8 cellular contexts compared by ENCODE assay signal in the genomic region with DNA sequence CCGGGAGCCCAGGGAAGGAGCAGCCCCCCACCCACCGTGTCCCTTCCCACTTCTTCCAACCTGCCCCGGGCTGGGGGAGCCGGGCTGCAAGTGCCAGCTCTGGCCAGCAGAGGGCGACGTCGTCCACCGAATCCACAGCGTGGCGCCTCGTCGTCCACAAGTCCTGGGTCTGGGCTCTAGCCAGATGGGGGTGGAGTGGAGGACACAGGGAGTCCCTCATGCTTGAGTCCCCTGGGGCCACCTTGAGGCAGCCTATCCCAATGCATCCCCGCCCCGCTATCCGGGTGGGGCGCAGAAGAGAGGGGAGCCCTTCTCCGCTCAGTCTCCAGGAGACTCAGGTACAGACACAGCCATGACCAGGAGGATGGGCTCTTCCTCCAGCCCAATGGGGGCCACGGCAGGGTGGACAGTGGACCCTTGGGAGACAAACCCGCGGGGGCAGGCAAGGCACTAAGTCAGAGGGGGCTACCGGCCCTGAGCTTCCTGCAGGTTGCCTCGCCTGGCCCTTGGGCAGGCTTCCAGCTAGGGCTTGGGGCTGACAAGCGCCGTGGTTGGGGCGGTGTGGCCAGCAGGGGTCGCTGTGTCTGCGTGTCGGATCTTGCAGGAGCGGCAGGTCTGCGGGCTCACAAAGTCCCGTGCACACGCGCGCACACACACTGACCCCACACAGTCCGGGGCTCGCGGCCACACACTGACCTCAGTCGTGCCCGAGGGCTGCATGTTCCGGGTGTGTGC. TPM values are rescaled to one million over a fixed set of nuclear protein-coding genes. Genes with fewer than 3 reads are reported as not detected.
DNase-seq lines count a peak whose midpoint lies in the region; ATAC-seq and TF ChIP-seq lines count a peak whose summit lies in the region.

No MANE protein-coding gene starts in this region.

- TF ChIP-seq CTCF in NB4 (IDR thresholded peaks at IDR 0.05; ENCODE audit: low read depth, low read length): peak; percentile 89
- peak; percentile 87 for TF ChIP-seq CTCF in SU-DHL-6 (IDR thresholded peaks at IDR 0.05; ENCODE audit: insufficient read depth, low read length, poor library complexity, severe bottlenecking)
- TF ChIP-seq CTCF in tibial nerve (IDR thresholded peaks at IDR 0.05): peak; percentile 66 to 96 (median 86)

- ATAC-seq in activated naive CD8-positive, alpha-beta T cell treated with anti-CD3 and anti-CD28 coated beads, Interleukin-2, amount 10 ng/mL, durations not matched to agents 7 days and 5 days (ENCODE audit: low read depth): peak; percentile 90

- H3K9me2 ChIP-seq in SU-DHL-6 (replicated peaks; ENCODE audit: insufficient read depth, low read length): no peaks in the 10 kb centered on the region

- H3K27me3 Mint-ChIP-seq in activated naive CD8-positive, alpha-beta T cell treated with anti-CD3 and anti-CD28 coated beads, Interleukin-2, amount 10 ng/mL, durations not matched to agents 7 days and 5 days: peaks cover 36% of the 10 kb centered on the region

- peak overlapping the region; percentile 61 for H3K4me3 Mint-ChIP-seq in activated naive CD8-positive, alpha-beta T cell treated with anti-CD3 and anti-CD28 coated beads, Interleukin-2, amount 10 ng/mL, durations not matched to agents 7 days and 5 days

- no peaks in the 10 kb centered on the region for H3K27me3 ChIP-seq in SU-DHL-6 (ENCODE audit: low read length)
- peaks cover 0 to 6% of the 10 kb centered on the region in 2 donors for H3K27me3 ChIP-seq in tibial nerve

- no peaks in the 10 kb centered on the region for H3K9me3 ChIP-seq in SU-DHL-6 (ENCODE audit: insufficient read depth, low read length)
- H3K9me3 ChIP-seq in tibial nerve: no peaks in the 10 kb centered on the region

- intact Hi-C loops in cardiac septum (cut with DNase I): loop anchor here (2.0 to 10.0 kb wide), 3 partner anchors 90 to 192 kb away; partner anchors contain the start of gene ASIC1

- peak overlapping the region; percentile 92 for H2AFZ ChIP-seq in SU-DHL-6 (ENCODE audit: low read depth, low read length, severe bottlenecking)

- H4K20me1 ChIP-seq in SU-DHL-6 (ENCODE audit: low read depth, low read length): no peaks in the 10 kb centered on the region

- peaks cover 0 to 48% (median 18%) of the 10 kb centered on the region in 4 donors for H3K4me1 ChIP-seq in tibial nerve

- TF ChIP-seq POLR2A in NB4 (IDR thresholded peaks at IDR 0.05; ENCODE audit: extremely low read depth, insufficient read length): no peak
- TF ChIP-seq POLR2A in tibial nerve (IDR thresholded peaks at IDR 0.05): no peak

- peak overlapping the region; percentile 52 for H3K4me2 ChIP-seq in SU-DHL-6 (ENCODE audit: low read depth, low read length, poor library complexity, severe bottlenecking)

- no peak overlapping the region for H3K27ac ChIP-seq in SU-DHL-6 (ENCODE audit: low read depth, low read length)
- H3K27ac ChIP-seq in tibial nerve: peak overlapping the region in 1 of 4 donors; percentile 51

- POLR2A ChIA-PET in activated naive CD8-positive, alpha-beta T cell treated with anti-CD3 and anti-CD28 coated beads, Interleukin-2, amount 10 ng/mL, durations not matched to agents 7 days and 5 days (lab: Charles Lee): interaction anchor here (0.9 to 1.4 kb wide), 4 partner anchors 53 to 118 kb away, joined by 3 to 7 read pairs (median 3); partner anchors contain the start of gene SMARCD1

- WGBS in tibial nerve, 2 donors: 3 to 5% methylated on average over 11 to 38 of the region's 40 CpGs

- DNase-seq in DMS53 (lab: John Stamatoyannopoulos, UW): peak; percentile 88
- peak; percentile 91 for DNase-seq in H4 (ENCODE audit: low spot score)
- DNase-seq in NB4 (ENCODE audit: low read depth): peak; percentile 96
- peak; percentile 97 for DNase-seq in activated naive CD8-positive, alpha-beta T cell treated with anti-CD3 and anti-CD28 coated beads, Interleukin-2, amount 10 ng/mL, durations not matched to agents 7 days and 5 days
- DNase-seq in cardiac septum (ENCODE audit: low spot score): peak; percentile 95
- DNase-seq in pons (ENCODE audit: low spot score): peak; percentile 92
- peak; percentile 79 to 90 for DNase-seq in tibial nerve (ENCODE audit: low spot score in 2 of 2)

- H3K79me2 ChIP-seq in SU-DHL-6 (ENCODE audit: insufficient read depth, low read length): no peaks in the 10 kb centered on the region

- H3K36me3 ChIP-seq in SU-DHL-6 (ENCODE audit: low read length) (no peaks in the 10 kb centered on the region), tibial nerve (no peaks in the 10 kb centered on the region)

- H3K27ac Mint-ChIP-seq in activated naive CD8-positive, alpha-beta T cell treated with anti-CD3 and anti-CD28 coated beads, Interleukin-2, amount 10 ng/mL, durations not matched to agents 7 days and 5 days: no peak overlapping the region

- H3F3A ChIP-seq in SU-DHL-6 (ENCODE audit: insufficient read depth): no peaks in the 10 kb centered on the region

- H3K4me3 ChIP-seq in NB4 (ENCODE audit: low read depth, low read length): peak overlapping the region; percentile 49
- peak overlapping the region; percentile 10 for H3K4me3 ChIP-seq in SU-DHL-6 (ENCODE audit: insufficient read depth, low read length, poor library complexity, severe bottlenecking)
- H3K4me3 ChIP-seq in tibial nerve: peak overlapping the region; percentile 5 to 36 (median 25)

- no peak for TF ChIP-seq EP300 in tibial nerve (IDR thresholded peaks at IDR 0.05)

- H3K4me1 Mint-ChIP-seq in activated naive CD8-positive, alpha-beta T cell treated with anti-CD3 and anti-CD28 coated beads, Interleukin-2, amount 10 ng/mL, durations not matched to agents 7 days and 5 days: peaks cover 3% of the 10 kb centered on the region

- no peaks in the 10 kb centered on the region for H3K9me3 Mint-ChIP-seq in activated naive CD8-positive, alpha-beta T cell treated with anti-CD3 and anti-CD28 coated beads, Interleukin-2, amount 10 ng/mL, durations not matched to agents 7 days and 5 days

- no peaks in the 10 kb centered on the region for H3K36me3 Mint-ChIP-seq in activated naive CD8-positive, alpha-beta T cell treated with anti-CD3 and anti-CD28 coated beads, Interleukin-2, amount 10 ng/mL, durations not matched to agents 7 days and 5 days

- H3K9ac ChIP-seq in SU-DHL-6 (ENCODE audit: low read length): peak overlapping the region; percentile 22; the same call in 1 of the 2 replicates

RNA-seq across cellular contexts. Expression of gene AQP5, which starts 5.5 kb away (rescaled TPM):
- not detected in 2 replicates for total RNA-seq in H4 (2014; rRNA removed; shearing (Covaris generic))
- not detected for total RNA-seq in activated naive CD8-positive, alpha-beta T cell treated with anti-CD3 and anti-CD28 coated beads, Interleukin-2, amount 10 ng/mL, durations not matched to agents 7 days and 5 days
- not detected for total RNA-seq in cardiac septum
- under 1 TPM in 1 of 4 donors, not detected in 3; 0.21 TPM for total RNA-seq in tibial nerve

RNA-seq across cellular contexts. Expression of gene AQP6, which starts 5.5 kb away (rescaled TPM):
- total RNA-seq in H4 (2014; rRNA removed; shearing (Covaris generic)): 0.10 TPM in 1 of 2 replicates, not detected in the other
- total RNA-seq in activated naive CD8-positive, alpha-beta T cell treated with anti-CD3 and anti-CD28 coated beads, Interleukin-2, amount 10 ng/mL, durations not matched to agents 7 days and 5 days: not detected
- total RNA-seq in cardiac septum (not detected), tibial nerve (under 1 TPM in 2 of 4 donors, not detected in 2; 0.39 to 0.63 TPM)

RNA-seq across cellular contexts. Expression of gene AQP2, which starts 16.7 kb away (rescaled TPM):
- total RNA-seq in H4 (2014; rRNA removed; shearing (Covaris generic)): not detected in 2 replicates
- not detected for total RNA-seq in activated naive CD8-positive, alpha-beta T cell treated with anti-CD3 and anti-CD28 coated beads, Interleukin-2, amount 10 ng/mL, durations not matched to agents 7 days and 5 days
- total RNA-seq in cardiac septum: not detected
- not detected for total RNA-seq in tibial nerve

RNA-seq across cellular contexts. Expression of gene RACGAP1, which starts 58.1 kb away (rescaled TPM):
- 115 and 140 TPM in 2 replicates for total RNA-seq in H4 (2014; rRNA removed; shearing (Covaris generic))
- 100 to 1,000 TPM; 132 to 135 TPM for total RNA-seq in activated naive CD8-positive, alpha-beta T cell treated with anti-CD3 and anti-CD28 coated beads, Interleukin-2, amount 10 ng/mL, durations not matched to agents 7 days and 5 days
- total RNA-seq in cardiac septum: 2.6 TPM
- total RNA-seq in tibial nerve: 10 to 100 TPM in 2 of 4 donors, 1 to 10 TPM in 2; 6.3 to 15.1 (median 10.5) TPM
